ENCODE assay signal across 12 cellular contexts in the genomic region with DNA sequence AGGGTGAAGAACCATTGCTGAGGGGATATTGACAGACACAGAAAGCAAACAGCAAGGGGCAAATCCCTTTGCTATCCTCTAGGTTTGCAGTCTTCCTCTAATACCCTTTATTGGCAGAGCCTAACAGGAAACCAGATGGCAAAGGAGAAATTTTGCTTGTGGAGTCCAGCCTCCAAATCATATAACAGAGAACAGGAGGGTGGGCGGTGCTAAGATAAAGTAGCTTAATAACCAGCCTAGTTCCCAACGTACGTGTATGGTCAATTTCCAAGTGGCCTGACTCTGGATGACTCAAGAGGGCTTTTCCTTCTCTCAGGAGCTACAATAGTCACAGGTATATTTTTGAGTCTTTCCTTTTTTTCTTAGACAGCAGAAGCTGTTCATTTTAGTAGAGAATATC.
DNase-seq lines count a peak whose midpoint lies in the region; ATAC-seq and TF ChIP-seq lines count a peak whose summit lies in the region.
"Had no signal": no experiment of that assay in that cellular context is flagged by ENCODE, and none has a peak within 500 bp of the region (broad histone marks: within the 10 kb centered on the region; RNA-seq: fewer than 3 reads in every experiment).

No MANE protein-coding gene starts in this region.

- no peak overlapping the region for H3K4me3 Mint-ChIP-seq in Calu3 (ENCODE audit: low read depth, unreplicated experiment)

- no peaks in the 10 kb centered on the region for H3K27me3 ChIP-seq in WERI-Rb-1 (ENCODE audit: insufficient read depth, low read depth, severe bottlenecking)
- H3K27me3 ChIP-seq: BLaER1 treated with 17β-estradiol and CSF1 and Interleukin-3, amounts not matched to agents 10 nM and 100 nM; Peyer's patch had no signal

- no peaks in the 10 kb centered on the region for H3K36me3 Mint-ChIP-seq in Calu3 (ENCODE audit: insufficient read depth, unreplicated experiment)

- H3K36me3 ChIP-seq in WERI-Rb-1, result no peaks in the 10 kb centered on the region
- H3K36me3 ChIP-seq in mucosa of descending colon (ENCODE audit: low read depth), result no peaks in the 10 kb centered on the region
- H3K36me3 ChIP-seq: BLaER1 treated with 17β-estradiol and CSF1 and Interleukin-3, amounts not matched to agents 10 nM and 100 nM; Peyer's patch had no signal

- ATAC-seq in mucosa of descending colon (peak; percentile 55), GM18517 (IDR thresholded peaks at IDR 0.05; ENCODE audit: unreplicated experiment) (no peak), HG03457 (IDR thresholded peaks at IDR 0.05; ENCODE audit: unreplicated experiment) (no peak)

- TF ChIP-seq CTCF in WERI-Rb-1 (IDR thresholded peaks at IDR 0.05; ENCODE audit: low read depth, low read length) (no peak), mucosa of descending colon (IDR thresholded peaks at IDR 0.05) (no peak), Calu3 (IDR thresholded peaks at IDR 0.05; ENCODE audit: unreplicated experiment) (no peak)

- H3K9me3 ChIP-seq in WERI-Rb-1 (ENCODE audit: severe bottlenecking) (peaks cover 2% of the 10 kb centered on the region), mucosa of descending colon (no peaks in the 10 kb centered on the region)
- H3K9me3 ChIP-seq: Peyer's patch had no signal

- no TSS peak for BruUV-seq in Calu3 (replicated peaks; lab: Mats Ljungman, UMichigan)

- peaks cover 18% of the 10 kb centered on the region for H3K4me1 Mint-ChIP-seq in Calu3 (ENCODE audit: low read depth, unreplicated experiment)

- DNase-seq in NCI-H2081 (lab: John Stamatoyannopoulos, UW), result peak; percentile 36 to 71
- peak; percentile 50 for DNase-seq in WERI-Rb-1
- DNase-seq in mucosa of descending colon, result no peak
- DNase-seq in Calu3, result no peak
- no peak for DNase-seq in A172 (ENCODE audit: low spot score)
- DNase-seq: NCI-H146, NCI-H2107, Peyer's patch, Right ventricle myocardium superior had no signal

- H3K4me3 ChIP-seq in WERI-Rb-1 (ENCODE audit: low read depth, low read length), result no peak overlapping the region
- H3K4me3 ChIP-seq in mucosa of descending colon, result no peak overlapping the region
- H3K4me3 ChIP-seq: BLaER1 treated with 17β-estradiol and CSF1 and Interleukin-3, amounts not matched to agents 10 nM and 100 nM; Peyer's patch had no signal

- H3K27me3 Mint-ChIP-seq in Calu3 (ENCODE audit: unreplicated experiment), result no peaks in the 10 kb centered on the region

- CTCF ChIA-PET in Calu3 (lab: Charles Lee), result no interaction called here

- H3K27ac Mint-ChIP-seq in Calu3 (ENCODE audit: unreplicated experiment), result no peak overlapping the region

- no peaks in the 10 kb centered on the region for H3K9me3 Mint-ChIP-seq in Calu3 (ENCODE audit: low read depth, unreplicated experiment)

- intact Hi-C loops in mucosa of descending colon (cut with DNase I, micrococcal nuclease) (no loop called here), Calu3 (cut with micrococcal nuclease; ENCODE audit: unreplicated experiment) (no loop called here)

- no peaks in the 10 kb centered on the region for H3K4me1 ChIP-seq in mucosa of descending colon (ENCODE audit: low read depth)
- H3K4me1 ChIP-seq: Peyer's patch had no signal

- H3K27ac ChIP-seq in WERI-Rb-1, result peak overlapping the region; percentile 34; the same call in 1 of the 2 replicates
- H3K27ac ChIP-seq: BLaER1 treated with 17β-estradiol and CSF1 and Interleukin-3, amounts not matched to agents 10 nM and 100 nM; Peyer's patch had no signal

Comparison
In these comparisons a context has a peak if more than half of its experiments do, and no peak if none do; other contexts are left out.
1. DNase-seq: peak in NCI-H2081 (2 of 2) and WERI-Rb-1 (single experiment); none in mucosa of descending colon (0 of 3), Calu3 (single experiment) and A172 (single experiment).